In the genomic region with DNA sequence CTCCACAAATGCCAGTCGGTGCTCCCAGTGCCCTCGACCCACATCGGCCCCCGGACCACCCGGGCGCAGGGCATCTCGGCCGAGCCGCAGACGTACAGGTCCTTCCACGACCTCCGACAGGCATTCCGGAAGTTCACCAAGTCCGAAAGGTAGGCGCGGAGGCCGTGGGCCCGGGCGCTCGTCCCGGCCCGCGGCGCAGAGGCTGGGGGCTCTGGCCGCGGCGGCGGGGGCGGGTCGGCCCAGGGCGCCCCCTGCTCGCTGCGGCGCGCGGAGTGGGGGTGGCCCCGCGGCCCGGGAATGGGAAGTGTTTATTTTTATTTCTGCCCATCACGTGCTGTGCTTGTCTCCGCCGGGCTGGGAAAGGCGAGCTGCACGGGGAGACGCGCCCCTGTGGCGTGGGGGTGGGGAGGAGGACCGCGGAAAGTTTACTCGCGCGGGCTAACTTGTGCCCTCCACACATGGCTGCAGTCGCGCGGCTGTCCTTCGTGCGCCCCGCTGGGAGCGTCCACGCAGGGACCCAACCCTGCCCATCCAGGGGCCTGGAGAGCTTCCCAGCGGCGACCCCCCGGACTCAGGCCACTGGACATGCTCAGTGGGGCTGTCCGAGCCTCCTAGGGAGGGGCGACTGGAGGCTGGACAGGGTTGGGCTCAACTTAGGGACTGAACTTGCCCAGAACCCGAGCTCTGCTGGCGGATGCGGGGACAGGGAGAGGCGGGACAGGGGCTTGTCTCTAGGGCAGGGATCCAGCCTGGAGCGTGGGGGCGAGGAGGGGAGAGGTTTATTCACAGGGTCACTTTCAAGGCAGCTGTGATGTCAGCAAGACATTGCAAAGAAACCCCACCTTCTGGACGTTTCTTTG, we compare ENCODE assay signal across 9 cellular contexts.
DNase-seq lines count a peak whose midpoint lies in the region; ATAC-seq, FAIRE-seq and TF ChIP-seq lines count a peak whose summit lies in the region.
"Had no signal": no experiment of that assay in that cellular context is flagged by ENCODE, and none has a peak within 500 bp of the region (broad histone marks: within the 10 kb centered on the region; RNA-seq: fewer than 3 reads in every experiment).

No MANE protein-coding gene starts in this region.

- 1% methylated on average over 20 of the region's 72 CpGs for WGBS in HepG2 (ENCODE audit: low lambda C conversion rate)
- 0 to 4% methylated on average over 22 to 37 of the region's 72 CpGs for whole genome bisulfite sequencing in thyroid gland, 2 donors

- no peaks in the 10 kb centered on the region for H3K79me2 ChIP-seq in HepG2 (ENCODE audit: insufficient read depth, low read length)

- intact Hi-C loops in HepG2 (cut with micrococcal nuclease; ENCODE audit: unreplicated experiment) (loop anchor here (10.0 kb wide), 1 partner anchor 197 kb away; no protein-coding TSS in a partner anchor), thyroid gland (cut with DNase I) (no loop called here)

- H3K4me2 ChIP-seq in HepG2 (ENCODE audit: low read depth, low read length) = peak overlapping the region; percentile 87

- peaks cover 6 to 46% of the 10 kb centered on the region in 2 experiments for H3K27me3 ChIP-seq in HepG2 (ENCODE audit: control insufficient read depth in 1 of 2, insufficient read depth in 2 of 2, low read length in 2 of 2)
- no peaks in the 10 kb centered on the region for H3K27me3 ChIP-seq in thyroid gland

- no peak overlapping the region for H3K9ac ChIP-seq in HepG2 (ENCODE audit: insufficient read depth, low read depth, low read length)

- 0 out of 2 replicates have a peak, but pooled peaks cover 8% of the 10 kb centered on the region for H3K4me1 ChIP-seq in HepG2 (ENCODE audit: insufficient read depth, low read length)
- no peaks in the 10 kb centered on the region for H3K4me1 ChIP-seq in thyroid gland

- no peak overlapping the region for H2AFZ ChIP-seq in HepG2 (ENCODE audit: low read length)

- in situ Hi-C loops in HepG2 (cut with HindIII; ENCODE audit: extremely low pct_ligation_motif_present, low pct_unique_long_range_greater_than_20kb) = loop anchor here (10.0 kb wide), 1 partner anchor 207 kb away; no protein-coding TSS in a partner anchor

- H3K4me1 Mint-ChIP-seq in activated CD8-positive, alpha-beta memory T cell treated with anti-CD3 and anti-CD28 coated beads, Interleukin-2, amount 10 ng/mL, durations not matched to agents 7 days and 5 days = peaks cover 7% of the 10 kb centered on the region
- peaks cover 35% of the 10 kb centered on the region for H3K4me1 Mint-ChIP-seq in chondrocyte (ENCODE audit: low read depth)

- TF ChIP-seq CTCF in chondrocyte (IDR thresholded peaks at IDR 0.05) (no peak), HepG2 (CRISPR knock-in tag; IDR thresholded peaks at IDR 0.05) (no peak), thyroid gland (IDR thresholded peaks at IDR 0.05) (no peak)

- H3K4me3 ChIP-seq in HepG2 (replicated peaks in 1 of 3; ENCODE audit: insufficient read depth in 1 of 3, low read depth in 2 of 3, low read length in 3 of 3) (peak overlapping the region; percentile 47 to 70 (median 49); a peak in 5 of 6 replicates), thyroid gland (replicated peaks in 1 of 3) (peak overlapping the region; percentile 57 to 64 (median 59))

- H3K36me3 Mint-ChIP-seq in activated CD8-positive, alpha-beta memory T cell treated with anti-CD3 and anti-CD28 coated beads, Interleukin-2, amount 10 ng/mL, durations not matched to agents 7 days and 5 days = no peaks in the 10 kb centered on the region
- no peaks in the 10 kb centered on the region for H3K36me3 Mint-ChIP-seq in chondrocyte (ENCODE audit: low read depth)

- H3K36me3 ChIP-seq in HepG2 (replicated peaks in 1 of 2; ENCODE audit: control insufficient read depth in 1 of 2, insufficient read depth in 2 of 2, low read length in 2 of 2) (no peaks in the 10 kb centered on the region), thyroid gland (no peaks in the 10 kb centered on the region)

- no peak for ATAC-seq in activated CD8-positive, alpha-beta memory T cell treated with anti-CD3 and anti-CD28 coated beads, Interleukin-2, amount 10 ng/mL, durations not matched to agents 7 days and 5 days
- ATAC-seq in HepG2 (peak; percentile 67), GM18519 (IDR thresholded peaks at IDR 0.05; ENCODE audit: low FRiP score, unreplicated experiment) (no peak), HG02981 (IDR thresholded peaks at IDR 0.05; ENCODE audit: unreplicated experiment) (no peak)

- H3K9me3 Mint-ChIP-seq in activated CD8-positive, alpha-beta memory T cell treated with anti-CD3 and anti-CD28 coated beads, Interleukin-2, amount 10 ng/mL, durations not matched to agents 7 days and 5 days (ENCODE audit: low read depth) = no peaks in the 10 kb centered on the region
- H3K9me3 Mint-ChIP-seq in chondrocyte (ENCODE audit: low read depth) = no peaks in the 10 kb centered on the region

- CTCF ChIA-PET in activated CD8-positive, alpha-beta memory T cell treated with anti-CD3 and anti-CD28 coated beads, Interleukin-2, amount 10 ng/mL, durations not matched to agents 7 days and 5 days (lab: Charles Lee) = no interaction called here
- CTCF ChIA-PET in HepG2 (lab: Yijun Ruan, JAX; ENCODE audit: low intra/inter-chr PET ratio, low total read pairs) = no interaction called here

- peak overlapping the region; percentile 55 for H3K4me3 Mint-ChIP-seq in activated CD8-positive, alpha-beta memory T cell treated with anti-CD3 and anti-CD28 coated beads, Interleukin-2, amount 10 ng/mL, durations not matched to agents 7 days and 5 days
- peak overlapping the region; percentile 95 for H3K4me3 Mint-ChIP-seq in chondrocyte (ENCODE audit: unreplicated experiment)

- DNase-seq in activated CD8-positive, alpha-beta memory T cell treated with anti-CD3 and anti-CD28 coated beads, Interleukin-2, amount 10 ng/mL, durations not matched to agents 7 days and 5 days = no peak
- DNase-seq in activated CD8-positive, alpha-beta memory T cell treated with anti-CD3 and anti-CD28 coated beads for 24 hours = no peak
- DNase-seq in chondrocyte (ENCODE audit: low spot score) = peak; percentile 90
- DNase-seq in HepG2 (ENCODE audit: low spot score) = no peak
- DNase-seq in thyroid gland = peak; percentile 54
- no peak for DNase-seq in H4 (ENCODE audit: low spot score)
- DNase-seq: DND-41 had no signal

- no peak for TF ChIP-seq EP300 in HepG2 (IDR thresholded peaks at IDR 0.05; ENCODE audit: low read depth in 2 of 2, low read length in 2 of 2)
- TF ChIP-seq EP300 in HepG2 (CRISPR knock-in tag; IDR thresholded peaks at IDR 0.05; ENCODE audit: borderline replicate concordance) = no peak

- TF ChIP-seq POLR2A in HepG2 (IDR thresholded peaks at IDR 0.05; ENCODE audit: insufficient read depth in 1 of 2, low read depth in 2 of 2, low read length in 2 of 2) = no peak
- TF ChIP-seq POLR2A in thyroid gland (IDR thresholded peaks at IDR 0.05) = peak in 1 of 2 donors; percentile 22

- no peak for FAIRE-seq in HepG2 (lab: Jason Lieb, UNC)

- BruUV-seq in HepG2 (replicated peaks; lab: Mats Ljungman, UMichigan) = no TSS peak

- no peak for TF ChIP-seq RAD21 in HepG2 (CRISPR knock-in tag; IDR thresholded peaks at IDR 0.05)

- POLR2A ChIA-PET in HepG2 (lab: Yijun Ruan, JAX) = no interaction called here

- no peak overlapping the region for H3K27ac ChIP-seq in HepG2 (ENCODE audit: extremely low read length, insufficient read depth, low read length)
- peak overlapping the region; percentile 29 to 85 (median 69) for H3K27ac ChIP-seq in thyroid gland

- H3K27me3 Mint-ChIP-seq in activated CD8-positive, alpha-beta memory T cell treated with anti-CD3 and anti-CD28 coated beads, Interleukin-2, amount 10 ng/mL, durations not matched to agents 7 days and 5 days = peaks cover 74% of the 10 kb centered on the region
- H3K27me3 Mint-ChIP-seq in chondrocyte (ENCODE audit: low read depth) = no peaks in the 10 kb centered on the region

- H3K9me3 ChIP-seq in HepG2 (ENCODE audit: low read length) (no peaks in the 10 kb centered on the region), thyroid gland (no peaks in the 10 kb centered on the region)

- H3K27ac Mint-ChIP-seq in activated CD8-positive, alpha-beta memory T cell treated with anti-CD3 and anti-CD28 coated beads, Interleukin-2, amount 10 ng/mL, durations not matched to agents 7 days and 5 days = no peak overlapping the region
- H3K27ac Mint-ChIP-seq in chondrocyte (ENCODE audit: unreplicated experiment) = peak overlapping the region; percentile 95

- H4K20me1 ChIP-seq in HepG2 (ENCODE audit: insufficient read depth, low read length) = no peaks in the 10 kb centered on the region

TF ChIP-seq in HepG2, 621 proteins besides CTCF, POLR2A, EP300 and RAD21:
- TF ChIP-seq MED13 (CRISPR knock-in tag; IDR thresholded peaks at IDR 0.05) (no peak), ZNF687 (CRISPR knock-in tag; IDR thresholded peaks at IDR 0.05) (peak; percentile 14; the same call in 1 of the 2 replicates), FOXK2 (IDR thresholded peaks at IDR 0.05) (no peak), ZFY (CRISPR knock-in tag; IDR thresholded peaks at IDR 0.05) (0 out of 2 replicates have a peak, but pooled peaks have one; percentile 12), MTF2 (CRISPR knock-in tag; IDR thresholded peaks at IDR 0.05; ENCODE audit: borderline replicate concordance) (0 out of 2 replicates have a peak, but pooled peaks have one; percentile 27)

Comparison
In these comparisons a context has a peak if more than half of its experiments do, and no peak if none do; other contexts are left out.
1. DNase-seq: peak in chondrocyte (single experiment) and thyroid gland (2 of 2); none in activated CD8-positive, alpha-beta memory T cell treated with anti-CD3 and anti-CD28 coated beads, Interleukin-2, amount 10 ng/mL, durations not matched to agents 7 days and 5 days (single experiment), activated CD8-positive, alpha-beta memory T cell treated with anti-CD3 and anti-CD28 coated beads for 24 hours (single experiment), HepG2 (single experiment) and H4 (single experiment).